In the genomic region with DNA sequence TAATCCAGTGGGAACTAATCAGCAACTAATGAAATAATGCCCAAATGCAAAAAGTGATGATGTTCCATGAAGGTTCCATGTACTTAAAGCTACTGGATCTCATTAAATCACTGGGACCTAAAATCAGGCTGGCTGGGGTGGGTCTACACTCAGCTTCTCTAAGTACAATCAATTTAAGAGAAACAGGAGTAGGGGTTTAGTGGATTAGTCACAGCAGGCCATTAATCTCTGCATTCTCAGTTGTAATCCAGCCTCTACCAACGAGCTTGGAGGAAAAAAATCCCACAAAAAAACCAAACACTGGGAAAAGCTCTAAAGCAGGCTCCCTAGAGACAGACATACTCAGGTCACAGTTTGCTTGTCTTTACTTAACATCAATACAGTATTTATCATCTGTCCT, we compare ENCODE assay signal across 24 cellular contexts. TPM values are rescaled to one million over a fixed set of nuclear protein-coding genes. Genes with fewer than 3 reads are reported as not detected.
DNase-seq lines count a peak whose midpoint lies in the region; ATAC-seq, FAIRE-seq and TF ChIP-seq lines count a peak whose summit lies in the region.
"Had no signal": no experiment of that assay in that cellular context is flagged by ENCODE, and none has a peak within 500 bp of the region (broad histone marks: within the 10 kb centered on the region; RNA-seq: fewer than 3 reads in every experiment).

No MANE protein-coding gene starts in this region.

- H3K27me3 Mint-ChIP-seq in neural progenitor cell (ENCODE audit: insufficient read depth, low read depth) = peaks cover 9% of the 10 kb centered on the region

- DNase-seq in D721Med (ENCODE audit: insufficient read length, low spot score) (no peak), NCI-H524 treated with DMSO at 0.1 percent for 48 hours (lab: John Stamatoyannopoulos, UW) (peak; percentile 97), ecto neural progenitor cell (ENCODE audit: low spot score) (peak; percentile 66), neural progenitor cell (ENCODE audit: low spot score) (peak; percentile 85), NK-92 (lab: John Stamatoyannopoulos, UW; ENCODE audit: unreplicated experiment) (no peak), osteoblast (ENCODE audit: insufficient read length, low spot score, missing footprints) (no peak)
- DNase-seq: BE2C, DMS153, Kasumi-1, NCI-H1417 treated with DMSO at 0.1 percent for 48 hours, NCI-H187, NCI-H748 treated with DMSO at 0.1 percent for 48 hours, PC-9, RPMI8226, SHP77 treated with DMSO at 0.1 percent for 48 hours, SK-N-SH, T-cell had no signal

- H3K36me3 Mint-ChIP-seq in neural progenitor cell = no peaks in the 10 kb centered on the region
- H3K36me3 Mint-ChIP-seq: T-cell had no signal

- H4K20me1 ChIP-seq in neural progenitor cell (ENCODE audit: low read depth) = no peaks in the 10 kb centered on the region
- H4K20me1 ChIP-seq in osteoblast (ENCODE audit: insufficient read depth, low read length) = no peaks in the 10 kb centered on the region

- H3K27ac ChIP-seq in neural progenitor cell (no peak overlapping the region), osteoblast (ENCODE audit: low read depth, low read length) (no peak overlapping the region)
- H3K27ac ChIP-seq: A549, PC-9 had no signal

- H3K9me3 ChIP-seq in neural progenitor cell (ENCODE audit: low read depth) = no peaks in the 10 kb centered on the region
- H3K9me3 ChIP-seq in osteoblast (ENCODE audit: low read depth, low read length) = no peaks in the 10 kb centered on the region
- H3K9me3 ChIP-seq: A549, BE2C, SK-N-SH had no signal

- H3K36me3 ChIP-seq in neural progenitor cell = no peaks in the 10 kb centered on the region
- no peaks in the 10 kb centered on the region for H3K36me3 ChIP-seq in osteoblast (ENCODE audit: insufficient read depth, low read length)
- H3K36me3 ChIP-seq: BE2C had no signal

- H3K4me1 Mint-ChIP-seq in neural progenitor cell = peaks cover 13% of the 10 kb centered on the region

- no peak overlapping the region for H3K4me3 ChIP-seq in neural progenitor cell
- H3K4me3 ChIP-seq in osteoblast (ENCODE audit: insufficient read depth, low read length) = no peak overlapping the region
- H3K4me3 ChIP-seq: A549, PC-9 had no signal

- H3K4me1 ChIP-seq in neural progenitor cell (peaks cover 14% of the 10 kb centered on the region), osteoblast (ENCODE audit: insufficient read depth, low read length) (no peaks in the 10 kb centered on the region)
- H3K4me1 ChIP-seq: A549 had no signal

- TF ChIP-seq CTCF in D721Med (IDR thresholded peaks at IDR 0.05; ENCODE audit: insufficient read depth, missing control alignments) = no peak
- TF ChIP-seq CTCF in neural progenitor cell (IDR thresholded peaks at IDR 0.05) = no peak
- no peak for TF ChIP-seq CTCF in osteoblast (IDR thresholded peaks at IDR 0.05; ENCODE audit: extremely low read depth, low read depth, low read length)

- H3K9me3 Mint-ChIP-seq in neural progenitor cell = no peaks in the 10 kb centered on the region

- H3K9ac ChIP-seq in neural progenitor cell = no peak overlapping the region
- H3K9ac ChIP-seq: SK-N-SH had no signal

- H3K27me3 ChIP-seq in neural progenitor cell = peaks cover 8% of the 10 kb centered on the region
- no peaks in the 10 kb centered on the region for H3K27me3 ChIP-seq in osteoblast (ENCODE audit: insufficient read depth, low read length)
- H3K27me3 ChIP-seq: BE2C had no signal

- H2AFZ ChIP-seq in neural progenitor cell (replicated peaks) = no peak overlapping the region
- H2AFZ ChIP-seq in osteoblast (ENCODE audit: low read length) = no peak overlapping the region
- H2AFZ ChIP-seq: PC-9 had no signal

- no peak overlapping the region for H3K4me3 Mint-ChIP-seq in neural progenitor cell
- H3K4me3 Mint-ChIP-seq: T-cell had no signal

- H3K27ac Mint-ChIP-seq in neural progenitor cell = no peak overlapping the region
- H3K27ac Mint-ChIP-seq: T-cell had no signal

- no peaks in the 10 kb centered on the region for H3K79me2 ChIP-seq in neural progenitor cell (ENCODE audit: low read depth)
- no peaks in the 10 kb centered on the region for H3K79me2 ChIP-seq in osteoblast (ENCODE audit: insufficient read depth, low read length)

- no peak for ATAC-seq in GM21447 (IDR thresholded peaks at IDR 0.05; ENCODE audit: unreplicated experiment)
- ATAC-seq: A549, T-cell had no signal

- FAIRE-seq in D721Med (lab: Jason Lieb, UNC) = peak; percentile 86
- FAIRE-seq: A549, GM12892, GM18507 had no signal

- H3K4me2 ChIP-seq in neural progenitor cell (peak overlapping the region; percentile 20), osteoblast (ENCODE audit: insufficient read depth, low read length) (no peak overlapping the region)
- H3K4me2 ChIP-seq: A549, PC-9, SK-N-SH had no signal

- peaks cover 7% of the 10 kb centered on the region for H3F3A ChIP-seq in neural progenitor cell (ENCODE audit: low read depth)

RNA-seq across cellular contexts. Expression of gene CA10, which starts 15.0 kb away (rescaled TPM):
- total RNA-seq in neural progenitor cell (ENCODE audit: low replicate concordance) (0.22 and 0.65 TPM in 2 replicates), osteoblast (not detected in 2 replicates)
- total RNA-seq: H4, MCF 10A, NCI-H460, PC-9 had no signal

Comparison
In these comparisons a context has a peak if more than half of its experiments do, and no peak if none do; other contexts are left out.
1. DNase-seq: peak in NCI-H524 treated with DMSO at 0.1 percent for 48 hours (single experiment), ecto neural progenitor cell (single experiment) and neural progenitor cell (single experiment); none in D721Med (single experiment), NK-92 (single experiment) and osteoblast (single experiment).